Comparison of ENCODE assay signal across 1 cellular context in genomic region chr10:72727128-72727527, GRCh38.
TF ChIP-seq lines count a peak whose summit lies in the region.

No MANE protein-coding gene starts in this region.

TF ChIP-seq in SK-N-SH, 30 proteins besides CTCF, POLR2A, EP300 and RAD21 (continued from another document):
- TF ChIP-seq USF1 (IDR thresholded peaks at IDR 0.05; ENCODE audit: borderline replicate concordance, low read depth) (no peak), ELF1 (IDR thresholded peaks at IDR 0.05) (no peak), EZH2phosphoT487 (IDR thresholded peaks at IDR 0.05; ENCODE audit: borderline replicate concordance, low read depth) (no peak), FOXJ3 (CRISPR knock-in tag; IDR thresholded peaks at IDR 0.05) (no peak), TCF12 (IDR thresholded peaks at IDR 0.05) (peak; percentile 83), ZBTB33 (IDR thresholded peaks at IDR 0.05; ENCODE audit: borderline replicate concordance, low read depth) (no peak), NFIC (IDR thresholded peaks at IDR 0.05; ENCODE audit: borderline replicate concordance) (peak; percentile 62), YY1 (IDR thresholded peaks at IDR 0.05; ENCODE audit: low read depth) (no peak), RFX5 (IDR thresholded peaks at IDR 0.05; ENCODE audit: low read length) (no peak), MEF2A (IDR thresholded peaks at IDR 0.05; ENCODE audit: borderline replicate concordance, low read depth) (peak; percentile 17; the same call in 1 of the 2 replicates), IRF3 (IDR thresholded peaks at IDR 0.05; ENCODE audit: low read depth, low read length) (no peak), TAF1 (IDR thresholded peaks at IDR 0.05; ENCODE audit: borderline replicate concordance, low read depth, low read length) (no peak), NRF1 (IDR thresholded peaks at IDR 0.05; ENCODE audit: low read depth, low read length) (no peak), PBX3 (IDR thresholded peaks at IDR 0.05) (peak; percentile 78)
